In the genomic region with DNA sequence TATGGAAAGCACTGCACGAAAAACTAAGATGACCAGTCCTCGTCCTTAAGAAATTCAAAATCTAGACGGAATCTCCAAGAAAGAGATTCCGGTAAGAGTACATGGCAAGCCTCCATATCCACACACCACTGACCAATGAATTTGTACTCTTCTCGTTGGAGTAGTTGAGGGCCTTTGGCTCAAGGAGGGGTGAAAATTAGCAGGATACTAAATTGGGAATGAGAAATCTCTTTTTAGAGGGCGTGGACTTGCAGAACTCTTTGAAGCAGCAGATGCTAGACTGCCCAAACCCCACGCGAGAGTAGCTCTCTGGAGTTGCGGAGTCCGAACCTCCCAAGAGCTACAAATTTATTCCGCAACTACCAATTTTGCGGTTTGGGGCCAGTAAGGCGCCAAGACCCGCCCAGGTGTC, we compare ENCODE assay signal across 8 cellular contexts. TPM values are rescaled to one million over a fixed set of nuclear protein-coding genes. Genes with fewer than 3 reads are reported as not detected.
DNase-seq lines count a peak whose midpoint lies in the region; ATAC-seq, FAIRE-seq and TF ChIP-seq lines count a peak whose summit lies in the region.

No MANE protein-coding gene starts in this region.

- ATAC-seq in activated B cell treated with CpG ODN at 0.5 μM for 24 hours (ENCODE audit: low read depth) (no peak), HG02970 (IDR thresholded peaks at IDR 0.05; ENCODE audit: low FRiP score, unreplicated experiment) (no peak), HG03159 (IDR thresholded peaks at IDR 0.05; ENCODE audit: unreplicated experiment) (no peak)

- H3K27ac ChIP-seq in HEK293 (ENCODE audit: extremely low read depth, low read depth, low read length): peak overlapping the region; percentile 46; the same call in 1 of the 2 replicates
- H3K27ac ChIP-seq in hepatocyte: peak overlapping the region; percentile 95
- peak overlapping the region; percentile 84 to 94 for H3K27ac ChIP-seq in small intestine (ENCODE audit: low read depth in 1 of 2, low read length in 1 of 2)

- H3K9me2 ChIP-seq in hepatocyte (replicated peaks; ENCODE audit: insufficient read depth): no peaks in the 10 kb centered on the region

- POLR2A ChIA-PET in HEK293 (lab: Yijun Ruan, JAX): interaction anchor here (0.7 to 1.1 kb wide), 4 partner anchors 14 to 249 kb away, joined by 3 to 6 read pairs (median 3); a partner anchor contains a TSS
- POLR2A ChIA-PET in activated B cell treated with CpG ODN at 0.5 μM for 24 hours (lab: Charles Lee): interaction anchor here (1.0 to 1.4 kb wide), 6 partner anchors 26 to 507 kb away, joined by 4 to 11 read pairs (median 5); a partner anchor contains a TSS

- intact Hi-C loops in activated B cell treated with CpG ODN at 0.5 μM for 24 hours (cut with micrococcal nuclease): loop anchor here (2.0 to 10.0 kb wide), 6 partner anchors 28 to 706 kb away; a partner anchor contains a TSS

- H3K36me3 Mint-ChIP-seq in activated B cell treated with CpG ODN at 0.5 μM for 24 hours (ENCODE audit: low read depth): peaks cover 11% of the 10 kb centered on the region

- 18% methylated on average over 14 of the region's 14 CpGs for WGBS in hepatocyte (ENCODE audit: low lambda C conversion rate, missing lambda C conversion rate)
- 5 to 13% (median 9%) methylated on average over 14 of the region's 14 CpGs for WGBS in small intestine, 3 donors

- TF ChIP-seq CTCF in HEK293 (tag by site-specific recombination; IDR thresholded peaks at IDR 0.05): no peak
- no peak for TF ChIP-seq CTCF in activated B cell treated with CpG ODN at 0.5 μM for 24 hours (IDR thresholded peaks at IDR 0.05)
- no peak for TF ChIP-seq CTCF in hepatocyte (IDR thresholded peaks at IDR 0.05; ENCODE audit: poor library complexity)

- H2AFZ ChIP-seq in hepatocyte: peak overlapping the region; percentile 69

- no peaks in the 10 kb centered on the region for H3K27me3 Mint-ChIP-seq in activated B cell treated with CpG ODN at 0.5 μM for 24 hours

- no peaks in the 10 kb centered on the region for H3K27me3 ChIP-seq in hepatocyte
- no peaks in the 10 kb centered on the region for H3K27me3 ChIP-seq in small intestine (ENCODE audit: control insufficient read depth in 2 of 2, insufficient read depth in 2 of 2, low read length in 2 of 2)

- H3K4me1 ChIP-seq in HEK293 (ENCODE audit: control insufficient read depth, insufficient read depth, low read length): 0 out of 2 replicates have a peak, but pooled peaks cover 3% of the 10 kb centered on the region
- peaks cover 15% of the 10 kb centered on the region for H3K4me1 ChIP-seq in hepatocyte (ENCODE audit: insufficient read depth)
- peaks cover 4 to 9% of the 10 kb centered on the region in 2 donors for H3K4me1 ChIP-seq in small intestine (ENCODE audit: control insufficient read depth in 2 of 2, insufficient read depth in 1 of 2, low read depth in 1 of 2, low read length in 1 of 2)

- H3K36me3 ChIP-seq in HEK293 (ENCODE audit: control insufficient read depth in 2 of 2, insufficient read depth in 1 of 2, low read length in 2 of 2) (no peaks in the 10 kb centered on the region), hepatocyte (replicated peaks; ENCODE audit: insufficient read depth, low read depth) (no peaks in the 10 kb centered on the region), small intestine (ENCODE audit: control insufficient read depth in 2 of 2, insufficient read depth in 2 of 2, low read length in 2 of 2) (no peaks in the 10 kb centered on the region)

- peak overlapping the region; percentile 96 for H3K4me3 Mint-ChIP-seq in activated B cell treated with CpG ODN at 0.5 μM for 24 hours

- DNase-seq in activated B cell treated with CpG ODN at 0.5 μM for 24 hours: no peak
- no peak for DNase-seq in hepatocyte (ENCODE audit: low spot score)
- DNase-seq in small intestine: no peak
- DNase-seq in SK-N-DZ (ENCODE audit: low spot score): no peak
- DNase-seq in nucleus accumbens (lab: John Stamatoyannopoulos, UW): no peak

- H3K9me3 ChIP-seq in HEK293 (ENCODE audit: control insufficient read depth, insufficient read depth, low read depth, low read length) (no peaks in the 10 kb centered on the region), hepatocyte (ENCODE audit: low read depth) (no peaks in the 10 kb centered on the region), small intestine (ENCODE audit: control insufficient read depth, low read depth) (no peaks in the 10 kb centered on the region)

- CTCF ChIA-PET in HEK293 (lab: Yijun Ruan, JAX): interaction anchor here (0.7 to 1.2 kb wide), 5 partner anchors 78 to 249 kb away, joined by 3 to 6 read pairs (median 4); a partner anchor contains a TSS
- CTCF ChIA-PET in activated B cell treated with CpG ODN at 0.5 μM for 24 hours (lab: Charles Lee): interaction anchor here (1.0 to 1.1 kb wide), 2 partner anchors 213 to 249 kb away, joined by 5 read pairs; a partner anchor contains a TSS

- peaks cover 33% of the 10 kb centered on the region for H3K79me2 ChIP-seq in hepatocyte

- H3K9me3 Mint-ChIP-seq in activated B cell treated with CpG ODN at 0.5 μM for 24 hours: no peaks in the 10 kb centered on the region

- H3K4me1 Mint-ChIP-seq in activated B cell treated with CpG ODN at 0.5 μM for 24 hours: peaks cover 34% of the 10 kb centered on the region

- H3K27ac Mint-ChIP-seq in activated B cell treated with CpG ODN at 0.5 μM for 24 hours: peak overlapping the region; percentile 98

- H4K20me1 ChIP-seq in hepatocyte (ENCODE audit: insufficient read depth, poor library complexity, severe bottlenecking): peaks cover 27% of the 10 kb centered on the region

- peak overlapping the region; percentile 58 for H3K4me3 ChIP-seq in HEK293 (ENCODE audit: low read depth, low read length)
- peak overlapping the region; percentile 37 for H3K4me3 ChIP-seq in hepatocyte
- H3K4me3 ChIP-seq in small intestine (ENCODE audit: low read depth in 1 of 2, low read length in 2 of 2): peak overlapping the region; percentile 53 to 65

- peak overlapping the region; percentile 82 for H3K4me2 ChIP-seq in hepatocyte

- no peak for FAIRE-seq in small intestine (lab: Jason Lieb, UNC)

TF ChIP-seq in HEK293, 187 proteins besides CTCF, POLR2A, EP300 and RAD21:
- TF ChIP-seq, protein P1, sequence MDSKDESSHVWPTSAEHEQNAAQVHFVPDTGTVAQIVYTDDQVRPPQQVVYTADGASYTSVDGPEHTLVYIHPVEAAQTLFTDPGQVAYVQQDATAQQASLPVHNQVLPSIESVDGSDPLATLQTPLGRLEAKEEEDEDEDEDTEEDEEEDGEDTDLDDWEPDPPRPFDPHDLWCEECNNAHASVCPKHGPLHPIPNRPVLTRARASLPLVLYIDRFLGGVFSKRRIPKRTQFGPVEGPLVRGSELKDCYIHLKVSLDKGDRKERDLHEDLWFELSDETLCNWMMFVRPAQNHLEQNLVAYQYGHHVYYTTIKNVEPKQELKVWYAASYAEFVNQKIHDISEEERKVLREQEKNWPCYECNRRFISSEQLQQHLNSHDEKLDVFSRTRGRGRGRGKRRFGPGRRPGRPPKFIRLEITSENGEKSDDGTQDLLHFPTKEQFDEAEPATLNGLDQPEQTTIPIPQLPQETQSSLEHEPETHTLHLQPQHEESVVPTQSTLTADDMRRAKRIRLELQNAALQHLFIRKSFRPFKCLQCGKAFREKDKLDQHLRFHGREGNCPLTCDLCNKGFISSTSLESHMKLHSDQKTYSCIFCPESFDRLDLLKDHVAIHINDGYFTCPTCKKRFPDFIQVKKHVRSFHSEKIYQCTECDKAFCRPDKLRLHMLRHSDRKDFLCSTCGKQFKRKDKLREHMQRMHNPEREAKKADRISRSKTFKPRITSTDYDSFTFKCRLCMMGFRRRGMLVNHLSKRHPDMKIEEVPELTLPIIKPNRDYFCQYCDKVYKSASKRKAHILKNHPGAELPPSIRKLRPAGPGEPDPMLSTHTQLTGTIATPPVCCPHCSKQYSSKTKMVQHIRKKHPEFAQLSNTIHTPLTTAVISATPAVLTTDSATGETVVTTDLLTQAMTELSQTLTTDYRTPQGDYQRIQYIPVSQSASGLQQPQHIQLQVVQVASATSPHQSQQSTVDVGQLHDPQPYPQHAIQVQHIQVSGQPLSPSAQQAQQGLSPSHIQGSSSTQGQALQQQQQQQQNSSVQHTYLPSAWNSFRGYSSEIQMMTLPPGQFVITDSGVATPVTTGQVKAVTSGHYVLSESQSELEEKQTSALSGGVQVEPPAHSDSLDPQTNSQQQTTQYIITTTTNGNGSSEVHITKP (tag by site-specific recombination; IDR thresholded peaks at IDR 0.05): peak; percentile 79; the same call in 1 of the 2 replicates
- no peak for TF ChIP-seq ZNF670 (tag by site-specific recombination; IDR thresholded peaks at IDR 0.05; ENCODE audit: low read depth)

RNA-seq across cellular contexts. Expression of a gene that starts 0.9 kb away (rescaled TPM):
- total RNA-seq in activated B cell treated with CpG ODN at 0.5 μM for 24 hours (27.9 and 31.6 TPM in 2 replicates), hepatocyte (40.2 and 40.5 TPM in 2 replicates)
- polyA plus RNA-seq in hepatocyte (19.9 and 22.0 TPM in 2 replicates), small intestine (10 to 100 TPM; 33.0 to 41.2 (median 40.1) TPM)
- polyA plus RNA-seq in SK-N-DZ (2014; cell fraction: cytosol; rRNA removed): 10.5 and 12.3 TPM in 2 replicates
- polyA plus RNA-seq in SK-N-DZ (2014; cell fraction: nucleus; rRNA removed): 6.0 and 8.1 TPM in 2 replicates
